ENCODE assay signal across 1 cellular context in genomic region chr2:182897137-182897536, GRCh38.
TF ChIP-seq lines count a peak whose summit lies in the region.

No MANE protein-coding gene starts in this region.

TF ChIP-seq in IMR-90, 13 proteins besides CTCF, POLR2A, EP300 and RAD21 (continued from another document):
- TF ChIP-seq RFX5 (IDR thresholded peaks at IDR 0.05; ENCODE audit: low read depth, low read length) (no peak), CEBPB (IDR thresholded peaks at IDR 0.05; ENCODE audit: low read depth, low read length) (no peak), NFE2L2 (IDR thresholded peaks at IDR 0.05; ENCODE audit: low read depth, low read length) (no peak; the same call in 1 of the 2 replicates), MAZ (IDR thresholded peaks at IDR 0.05; ENCODE audit: borderline replicate concordance, low read depth, low read length) (no peak)
